In the genomic region with DNA sequence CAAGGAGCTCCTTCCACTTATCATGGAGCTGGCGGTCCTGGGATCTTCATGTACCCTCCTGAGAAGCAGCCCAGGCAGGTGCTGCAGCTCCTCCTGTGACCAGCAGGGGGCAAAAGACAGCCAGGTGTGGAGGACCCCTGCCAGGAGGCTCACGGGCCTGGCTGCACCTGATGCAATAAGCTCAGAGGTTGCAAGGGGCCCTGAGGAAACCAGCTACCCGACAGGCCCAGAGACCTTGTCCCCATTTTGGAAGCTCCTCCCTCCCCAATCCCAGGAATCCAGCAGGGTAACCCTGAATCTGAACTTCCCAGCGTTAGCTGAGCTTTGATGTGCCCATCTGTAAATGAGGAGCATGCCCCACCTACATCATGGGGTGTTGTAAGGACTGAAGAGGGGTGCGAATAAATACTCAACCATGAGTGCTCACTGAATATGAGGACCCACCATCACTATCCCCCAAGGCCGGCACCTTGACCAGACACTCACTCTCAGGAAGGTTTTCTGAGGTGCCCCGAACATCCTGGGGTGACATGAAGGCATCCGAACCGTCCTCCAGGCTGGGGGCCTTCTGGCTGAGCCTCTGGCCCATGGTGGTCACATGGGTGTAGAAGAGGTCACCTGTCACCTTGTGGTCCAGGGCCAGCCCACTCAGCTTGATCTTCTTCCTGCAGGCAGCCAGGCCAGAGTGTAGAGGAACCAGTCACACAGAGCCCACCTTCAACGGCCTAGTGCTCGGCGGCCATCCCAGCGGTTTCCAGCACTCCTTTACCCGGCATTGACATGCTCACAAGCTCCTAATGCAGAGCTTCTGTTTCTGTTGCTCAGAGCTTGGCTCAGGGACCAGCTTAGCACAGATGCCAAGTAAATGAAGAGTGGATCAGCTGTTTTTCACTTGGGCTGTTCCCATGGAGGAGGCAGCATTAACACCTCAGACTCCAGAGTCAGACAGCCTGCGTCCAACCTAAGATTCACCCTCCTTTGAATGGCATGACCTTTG, we compare ENCODE assay signal across 1 cellular context.
A peak's percentile ranks its signal among the peaks of the same experiment; 100 is the strongest.
TF ChIP-seq lines count a peak whose summit lies in the region.

No MANE protein-coding gene starts in this region.

TF ChIP-seq in HepG2, 621 proteins besides CTCF, POLR2A, EP300 and RAD21 (continued from another document and continues in another):
- TF ChIP-seq, protein P1, sequence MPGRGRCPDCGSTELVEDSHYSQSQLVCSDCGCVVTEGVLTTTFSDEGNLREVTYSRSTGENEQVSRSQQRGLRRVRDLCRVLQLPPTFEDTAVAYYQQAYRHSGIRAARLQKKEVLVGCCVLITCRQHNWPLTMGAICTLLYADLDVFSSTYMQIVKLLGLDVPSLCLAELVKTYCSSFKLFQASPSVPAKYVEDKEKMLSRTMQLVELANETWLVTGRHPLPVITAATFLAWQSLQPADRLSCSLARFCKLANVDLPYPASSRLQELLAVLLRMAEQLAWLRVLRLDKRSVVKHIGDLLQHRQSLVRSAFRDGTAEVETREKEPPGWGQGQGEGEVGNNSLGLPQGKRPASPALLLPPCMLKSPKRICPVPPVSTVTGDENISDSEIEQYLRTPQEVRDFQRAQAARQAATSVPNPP (CRISPR knock-in tag; IDR thresholded peaks at IDR 0.05), result no peak
- TF ChIP-seq TFDP1 (CRISPR knock-in tag; IDR thresholded peaks at IDR 0.05; ENCODE audit: borderline replicate concordance) (peak; percentile 35; the same call in 1 of the 2 replicates), ZNF652 (CRISPR knock-in tag; IDR thresholded peaks at IDR 0.05; ENCODE audit: borderline replicate concordance, low read depth) (no peak; the same call in 1 of the 2 replicates), TEF (CRISPR knock-in tag; IDR thresholded peaks at IDR 0.05) (no peak), ZNF335 (CRISPR knock-in tag; IDR thresholded peaks at IDR 0.05) (no peak), ZNF737 (CRISPR knock-in tag; IDR thresholded peaks at IDR 0.05; ENCODE audit: borderline replicate concordance) (no peak), ZNF512B (CRISPR knock-in tag; IDR thresholded peaks at IDR 0.05; ENCODE audit: borderline replicate concordance) (no peak), MXI1 (IDR thresholded peaks at IDR 0.05; ENCODE audit: borderline replicate concordance, low read depth, low read length) (peak; percentile 37; the same call in 1 of the 3 replicates), FUBP1 (CRISPR knock-in tag; IDR thresholded peaks at IDR 0.05; ENCODE audit: borderline replicate concordance) (no peak), HMG20B (CRISPR knock-in tag; conservative IDR thresholded peaks at IDR 0.05) (no peak), ZNF160 (CRISPR knock-in tag; IDR thresholded peaks at IDR 0.05) (no peak), ZFP36L2 (CRISPR knock-in tag; IDR thresholded peaks at IDR 0.05) (no peak), ZNF549 (CRISPR knock-in tag; IDR thresholded peaks at IDR 0.05) (no peak), AGO2 (optimal IDR thresholded peaks at IDR 0.05; ENCODE audit: low read depth, low read length) (no peak), RFX5 (IDR thresholded peaks at IDR 0.05; ENCODE audit: low read depth, low read length) (no peak), ZNF839 (CRISPR knock-in tag; IDR thresholded peaks at IDR 0.05; ENCODE audit: borderline replicate concordance) (no peak), ZNF614 (CRISPR knock-in tag; IDR thresholded peaks at IDR 0.05; ENCODE audit: borderline replicate concordance) (0 out of 2 replicates have a peak, but pooled peaks have one; percentile 51), NR2F2 (IDR thresholded peaks at IDR 0.05; ENCODE audit: borderline replicate concordance, low read depth) (no peak; the same call in 1 of the 2 replicates), ZNF775 (CRISPR knock-in tag; IDR thresholded peaks at IDR 0.05; ENCODE audit: borderline replicate concordance) (no peak), ZNF776 (CRISPR knock-in tag; IDR thresholded peaks at IDR 0.05) (no peak), CEBPB (IDR thresholded peaks at IDR 0.05; ENCODE audit: borderline replicate concordance, low read depth, low read length) (peak; percentile 95), HNRNPH1 (optimal IDR thresholded peaks at IDR 0.05; ENCODE audit: low read depth, low read length) (no peak), ZNF878 (CRISPR knock-in tag; IDR thresholded peaks at IDR 0.05) (0 out of 2 replicates have a peak, but pooled peaks have one; percentile 67), ZNF678 (CRISPR knock-in tag; IDR thresholded peaks at IDR 0.05) (no peak), NFYB (CRISPR knock-in tag; IDR thresholded peaks at IDR 0.05) (no peak), PAXIP1 (CRISPR knock-in tag; conservative IDR thresholded peaks at IDR 0.05) (peak; percentile 38; the same call in 1 of the 2 replicates), ZNF563 (CRISPR knock-in tag; IDR thresholded peaks at IDR 0.05) (no peak), ZNF337 (CRISPR knock-in tag; IDR thresholded peaks at IDR 0.05; ENCODE audit: borderline replicate concordance, low read depth) (no peak), HMGXB3 (CRISPR knock-in tag; IDR thresholded peaks at IDR 0.05; ENCODE audit: borderline replicate concordance) (no peak), KLF13 (CRISPR knock-in tag; IDR thresholded peaks at IDR 0.05) (no peak), ZNF773 (CRISPR knock-in tag; IDR thresholded peaks at IDR 0.05; ENCODE audit: borderline replicate concordance) (no peak), ZNF460 (CRISPR knock-in tag; IDR thresholded peaks at IDR 0.05; ENCODE audit: borderline replicate concordance) (no peak), SMARCC2 (IDR thresholded peaks at IDR 0.05) (no peak), ZNF496 (CRISPR knock-in tag; IDR thresholded peaks at IDR 0.05; ENCODE audit: insufficient replicate concordance) (no peak)
- TF ChIP-seq, protein P2, sequence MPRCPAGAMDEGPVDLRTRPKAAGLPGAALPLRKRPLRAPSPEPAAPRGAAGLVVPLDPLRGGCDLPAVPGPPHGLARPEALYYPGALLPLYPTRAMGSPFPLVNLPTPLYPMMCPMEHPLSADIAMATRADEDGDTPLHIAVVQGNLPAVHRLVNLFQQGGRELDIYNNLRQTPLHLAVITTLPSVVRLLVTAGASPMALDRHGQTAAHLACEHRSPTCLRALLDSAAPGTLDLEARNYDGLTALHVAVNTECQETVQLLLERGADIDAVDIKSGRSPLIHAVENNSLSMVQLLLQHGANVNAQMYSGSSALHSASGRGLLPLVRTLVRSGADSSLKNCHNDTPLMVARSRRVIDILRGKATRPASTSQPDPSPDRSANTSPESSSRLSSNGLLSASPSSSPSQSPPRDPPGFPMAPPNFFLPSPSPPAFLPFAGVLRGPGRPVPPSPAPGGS (CRISPR knock-in tag; IDR thresholded peaks at IDR 0.05), result no peak
- TF ChIP-seq, protein P3, sequence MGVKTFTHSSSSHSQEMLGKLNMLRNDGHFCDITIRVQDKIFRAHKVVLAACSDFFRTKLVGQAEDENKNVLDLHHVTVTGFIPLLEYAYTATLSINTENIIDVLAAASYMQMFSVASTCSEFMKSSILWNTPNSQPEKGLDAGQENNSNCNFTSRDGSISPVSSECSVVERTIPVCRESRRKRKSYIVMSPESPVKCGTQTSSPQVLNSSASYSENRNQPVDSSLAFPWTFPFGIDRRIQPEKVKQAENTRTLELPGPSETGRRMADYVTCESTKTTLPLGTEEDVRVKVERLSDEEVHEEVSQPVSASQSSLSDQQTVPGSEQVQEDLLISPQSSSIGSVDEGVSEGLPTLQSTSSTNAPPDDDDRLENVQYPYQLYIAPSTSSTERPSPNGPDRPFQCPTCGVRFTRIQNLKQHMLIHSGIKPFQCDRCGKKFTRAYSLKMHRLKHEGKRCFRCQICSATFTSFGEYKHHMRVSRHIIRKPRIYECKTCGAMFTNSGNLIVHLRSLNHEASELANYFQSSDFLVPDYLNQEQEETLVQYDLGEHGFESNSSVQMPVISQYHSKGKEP (CRISPR knock-in tag; IDR thresholded peaks at IDR 0.05), result no peak
